Comparison of ENCODE assay signal across 17 cellular contexts in genomic region chr6:167930300-167930699, GRCh38.
DNase-seq lines count a peak whose midpoint lies in the region; ATAC-seq and TF ChIP-seq lines count a peak whose summit lies in the region.
"Had no signal": no experiment of that assay in that cellular context is flagged by ENCODE, and none has a peak within 500 bp of the region (broad histone marks: within the 10 kb centered on the region; RNA-seq: fewer than 3 reads in every experiment).

No MANE protein-coding gene starts in this region.

- H3K27me3 ChIP-seq in brain microvascular endothelial cell (replicated peaks) = no peaks in the 10 kb centered on the region
- H3K27me3 ChIP-seq: neural progenitor cell, SJCRH30, uterus had no signal

- no peaks in the 10 kb centered on the region for H3K36me3 ChIP-seq in brain microvascular endothelial cell (replicated peaks)
- H3K36me3 ChIP-seq: uterus had no signal

- H3K27ac Mint-ChIP-seq in memory B cell = peak overlapping the region; percentile 29
- no peak overlapping the region for H3K27ac Mint-ChIP-seq in activated T-helper 2 cell treated with anti-CD3 and anti-CD28 coated beads, Interferon-gamma antibody, Interleukin-2, Interleukin-4, amounts not matched to agents 10 μg/mL and 5 μg/mL and 100 μg/mL, durations not matched to agents 14 hours and 24 hours and 36 hours
- H3K27ac Mint-ChIP-seq: activated naive CD4-positive, alpha-beta T cell treated with anti-CD3 and anti-CD28 coated beads, Interleukin-2, amount 10 ng/mL, durations not matched to agents 7 days and 5 days; GM23338 had no signal

- no peak overlapping the region for H3K4me3 Mint-ChIP-seq in memory B cell
- H3K4me3 Mint-ChIP-seq in activated T-helper 2 cell treated with anti-CD3 and anti-CD28 coated beads, Interferon-gamma antibody, Interleukin-2, Interleukin-4, amounts not matched to agents 10 μg/mL and 5 μg/mL and 100 μg/mL, durations not matched to agents 14 hours and 24 hours and 36 hours (ENCODE audit: low read depth) = no peak overlapping the region
- H3K4me3 Mint-ChIP-seq: activated naive CD4-positive, alpha-beta T cell treated with anti-CD3 and anti-CD28 coated beads, Interleukin-2, amount 10 ng/mL, durations not matched to agents 7 days and 5 days; CD14-positive monocyte; GM23338; neural progenitor cell had no signal

- H3K27me3 Mint-ChIP-seq in memory B cell = no peaks in the 10 kb centered on the region
- H3K27me3 Mint-ChIP-seq in activated T-helper 2 cell treated with anti-CD3 and anti-CD28 coated beads, Interferon-gamma antibody, Interleukin-2, Interleukin-4, amounts not matched to agents 10 μg/mL and 5 μg/mL and 100 μg/mL, durations not matched to agents 14 hours and 24 hours and 36 hours (ENCODE audit: low read depth) = peaks cover 3% of the 10 kb centered on the region
- H3K27me3 Mint-ChIP-seq: activated naive CD4-positive, alpha-beta T cell treated with anti-CD3 and anti-CD28 coated beads, Interleukin-2, amount 10 ng/mL, durations not matched to agents 7 days and 5 days had no signal

- H3K36me3 Mint-ChIP-seq in memory B cell = peaks cover 25% of the 10 kb centered on the region
- no peaks in the 10 kb centered on the region for H3K36me3 Mint-ChIP-seq in activated T-helper 2 cell treated with anti-CD3 and anti-CD28 coated beads, Interferon-gamma antibody, Interleukin-2, Interleukin-4, amounts not matched to agents 10 μg/mL and 5 μg/mL and 100 μg/mL, durations not matched to agents 14 hours and 24 hours and 36 hours (ENCODE audit: low read depth)
- H3K36me3 Mint-ChIP-seq: activated naive CD4-positive, alpha-beta T cell treated with anti-CD3 and anti-CD28 coated beads, Interleukin-2, amount 10 ng/mL, durations not matched to agents 7 days and 5 days; CD14-positive monocyte had no signal

- peak; percentile 46 for DNase-seq in Daoy (ENCODE audit: low read depth)
- DNase-seq in LHCN-M2 (ENCODE audit: low read depth) = peak; percentile 69
- peak; percentile 45 for DNase-seq in brain microvascular endothelial cell
- no peak for DNase-seq in memory B cell (ENCODE audit: low spot score in 2 of 2)
- no peak for DNase-seq in NCI-H2081 (lab: John Stamatoyannopoulos, UW)
- DNase-seq in NCI-H2081 treated with DMSO at 0.1 percent for 48 hours (lab: John Stamatoyannopoulos, UW) = no peak
- no peak for DNase-seq in activated T-helper 2 cell treated with anti-CD3 and anti-CD28 coated beads, Interferon-gamma antibody, Interleukin-2, Interleukin-4, amounts not matched to agents 10 μg/mL and 5 μg/mL and 100 μg/mL, durations not matched to agents 14 hours and 24 hours and 36 hours (ENCODE audit: low spot score)
- DNase-seq: activated naive CD4-positive, alpha-beta T cell treated with anti-CD3 and anti-CD28 coated beads, Interleukin-2, amount 10 ng/mL, durations not matched to agents 7 days and 5 days; cerebellar nuclear complex; SJCRH30; stimulated activated naive CD4-positive, alpha-beta T cell; uterus had no signal

- no peak for ATAC-seq in memory B cell (ENCODE audit: low read depth)
- ATAC-seq in HG02884 (IDR thresholded peaks at IDR 0.05; ENCODE audit: unreplicated experiment) = no peak
- ATAC-seq: GM23338, sciatic nerve had no signal

- in situ Hi-C loops in brain microvascular endothelial cell (cut with HindIII; ENCODE audit: low pct_ligation_motif_present, low sequenced_read_pairs) = no loop called here

- no peak for TF ChIP-seq CTCF in brain microvascular endothelial cell (IDR thresholded peaks at IDR 0.05; ENCODE audit: low read depth, low read length, missing control alignments)

- intact Hi-C loops in activated T-helper 2 cell treated with anti-CD3 and anti-CD28 coated beads, Interferon-gamma antibody, Interleukin-2, Interleukin-4, amounts not matched to agents 10 μg/mL and 5 μg/mL and 100 μg/mL, durations not matched to agents 14 hours and 24 hours and 36 hours (cut with micrococcal nuclease) = no loop called here

- no peaks in the 10 kb centered on the region for H3K9me3 Mint-ChIP-seq in memory B cell
- no peaks in the 10 kb centered on the region for H3K9me3 Mint-ChIP-seq in activated T-helper 2 cell treated with anti-CD3 and anti-CD28 coated beads, Interferon-gamma antibody, Interleukin-2, Interleukin-4, amounts not matched to agents 10 μg/mL and 5 μg/mL and 100 μg/mL, durations not matched to agents 14 hours and 24 hours and 36 hours
- H3K9me3 Mint-ChIP-seq: activated naive CD4-positive, alpha-beta T cell treated with anti-CD3 and anti-CD28 coated beads, Interleukin-2, amount 10 ng/mL, durations not matched to agents 7 days and 5 days; CD14-positive monocyte; GM23338; neural progenitor cell had no signal

- no peak overlapping the region for H3K4me3 ChIP-seq in brain microvascular endothelial cell (ENCODE audit: low read depth, low read length)
- H3K4me3 ChIP-seq: GM23338, neural progenitor cell, SJCRH30, uterus had no signal

- H3K27ac ChIP-seq in brain microvascular endothelial cell = no peak overlapping the region
- H3K27ac ChIP-seq: neural progenitor cell, SJCRH30, uterus had no signal

- H3K4me1 Mint-ChIP-seq in memory B cell = no peaks in the 10 kb centered on the region
- H3K4me1 Mint-ChIP-seq in activated T-helper 2 cell treated with anti-CD3 and anti-CD28 coated beads, Interferon-gamma antibody, Interleukin-2, Interleukin-4, amounts not matched to agents 10 μg/mL and 5 μg/mL and 100 μg/mL, durations not matched to agents 14 hours and 24 hours and 36 hours (ENCODE audit: low read depth) = no peaks in the 10 kb centered on the region
- H3K4me1 Mint-ChIP-seq: activated naive CD4-positive, alpha-beta T cell treated with anti-CD3 and anti-CD28 coated beads, Interleukin-2, amount 10 ng/mL, durations not matched to agents 7 days and 5 days; CD14-positive monocyte; neural progenitor cell had no signal

Comparison
In these comparisons a context has a peak if more than half of its experiments do, and no peak if none do; other contexts are left out.
1. DNase-seq: peak in Daoy (single experiment), LHCN-M2 (single experiment) and brain microvascular endothelial cell (single experiment); none in memory B cell (0 of 2), NCI-H2081 (0 of 2), NCI-H2081 treated with DMSO at 0.1 percent for 48 hours (single experiment) and activated T-helper 2 cell treated with anti-CD3 and anti-CD28 coated beads, Interferon-gamma antibody, Interleukin-2, Interleukin-4, amounts not matched to agents 10 μg/mL and 5 μg/mL and 100 μg/mL, durations not matched to agents 14 hours and 24 hours and 36 hours (single experiment).